ENCODE assay signal across 15 cellular contexts in the genomic region with DNA sequence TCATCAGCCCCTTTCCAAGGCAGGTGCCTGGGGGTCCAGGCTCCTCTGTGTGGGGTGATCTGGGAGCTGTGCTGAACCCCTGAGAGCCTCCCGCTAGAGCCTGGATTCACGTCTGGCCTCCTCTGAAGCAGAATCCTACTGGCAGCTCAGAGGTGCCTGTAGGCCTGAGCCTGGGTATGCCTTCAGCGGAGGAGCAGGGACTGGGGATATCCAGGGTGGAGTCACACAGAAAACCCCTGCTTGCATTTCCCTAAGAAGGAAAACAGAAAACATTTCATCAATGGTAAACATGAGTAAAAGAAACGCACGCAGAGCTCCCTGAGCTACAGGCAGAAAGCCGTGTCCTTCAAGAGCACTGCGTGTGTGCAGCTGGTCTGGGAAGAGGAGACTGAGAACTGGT. TPM values are rescaled to one million over a fixed set of nuclear protein-coding genes. Genes with fewer than 3 reads are reported as not detected.
DNase-seq lines count a peak whose midpoint lies in the region; ATAC-seq, FAIRE-seq and TF ChIP-seq lines count a peak whose summit lies in the region.
"Not testable (repeated sequence)": the region's sequence is repeated elsewhere in the genome, so short reads cannot be mapped to it uniquely, and the experiment has no call there.
"Had no signal": no experiment of that assay in that cellular context is flagged by ENCODE, and none has a peak within 500 bp of the region (broad histone marks: within the 10 kb centered on the region; RNA-seq: fewer than 3 reads in every experiment).

No MANE protein-coding gene starts in this region.

- not testable (repeated sequence) for H3K9me3 ChIP-seq in RWPE2 (ENCODE audit: severe bottlenecking); kidney (ENCODE audit: control insufficient read depth in 1 of 2, low read length in 2 of 2); mucosa of descending colon; sigmoid colon

- not testable (repeated sequence) for TF ChIP-seq CTCF in RWPE2 (IDR thresholded peaks at IDR 0.05; ENCODE audit: poor library complexity, severe bottlenecking); kidney (IDR thresholded peaks at IDR 0.05; ENCODE audit: borderline replicate concordance, extremely low read depth, insufficient read depth); mucosa of descending colon (IDR thresholded peaks at IDR 0.05); sigmoid colon (IDR thresholded peaks at IDR 0.05)

- H3K9me3 Mint-ChIP-seq in stimulated activated effector memory CD8-positive, alpha-beta T cell treated with anti-CD3 and anti-CD28 coated beads, Interleukin-12 subunit alpha, Interleukin-12 subunit beta, amount 100 ng/mL, for 72 hours: not testable (repeated sequence)

- not testable (repeated sequence) for ATAC-seq in RWPE2 (ENCODE audit: low read depth)
- ATAC-seq in esophagus mucosa (peak; percentile 10), mucosa of descending colon (peak; percentile 9)
- peak; percentile 22 for ATAC-seq in stimulated activated effector memory CD8-positive, alpha-beta T cell treated with anti-CD3 and anti-CD28 coated beads, Interleukin-12 subunit alpha, Interleukin-12 subunit beta, amount 100 ng/mL, for 72 hours

- 79 to 84% methylated on average over 2 of the region's 7 CpGs for WGBS in sigmoid colon, 2 donors

- H3K27me3 ChIP-seq in RWPE2 (ENCODE audit: insufficient read depth, poor library complexity, severe bottlenecking); sigmoid colon: not testable (repeated sequence)

- intact Hi-C loops in kidney (cut with DNase I); mucosa of descending colon (cut with DNase I, micrococcal nuclease); sigmoid colon (cut with DNase I): not testable (repeated sequence)

- H3K9ac ChIP-seq in kidney (ENCODE audit: low read length in 2 of 2): not testable (repeated sequence)

- H3K36me3 ChIP-seq in RWPE2 (ENCODE audit: low read depth); kidney (ENCODE audit: control insufficient read depth in 1 of 2, insufficient read depth in 2 of 2, low read length in 2 of 2); mucosa of descending colon (ENCODE audit: low read depth); sigmoid colon: not testable (repeated sequence)

- FAIRE-seq in kidney (lab: Jason Lieb, UNC): not testable (repeated sequence)

- peak; percentile 19 for DNase-seq in RWPE2 (ENCODE audit: low spot score)
- peak; percentile 12 for DNase-seq in kidney
- DNase-seq in mucosa of descending colon; stimulated activated effector memory CD8-positive, alpha-beta T cell treated with anti-CD3 and anti-CD28 coated beads, Interleukin-12 subunit alpha, Interleukin-12 subunit beta, amount 100 ng/mL, for 72 hours (ENCODE audit: low spot score in 2 of 2): not testable (repeated sequence)
- DNase-seq in sigmoid colon: peak; percentile 33

- not testable (repeated sequence) for TF ChIP-seq EP300 in sigmoid colon (IDR thresholded peaks at IDR 0.05)

- not testable (repeated sequence) for H3K27ac ChIP-seq in RWPE2 (ENCODE audit: poor library complexity, severe bottlenecking); kidney (ENCODE audit: low read depth in 2 of 2, low read length in 2 of 2); sigmoid colon

- not testable (repeated sequence) for H3K4me1 ChIP-seq in RWPE2 (ENCODE audit: insufficient read depth, poor library complexity, severe bottlenecking); kidney (ENCODE audit: control insufficient read depth in 1 of 2, insufficient read depth in 1 of 2, low read depth in 1 of 2, low read length in 2 of 2); mucosa of descending colon (ENCODE audit: low read depth); sigmoid colon

- H3K4me3 ChIP-seq in RWPE2 (ENCODE audit: severe bottlenecking); kidney (ENCODE audit: low read length in 2 of 2); mucosa of descending colon; sigmoid colon: not testable (repeated sequence)

- not testable (repeated sequence) for TF ChIP-seq POLR2A in sigmoid colon (IDR thresholded peaks at IDR 0.05)

- not testable (repeated sequence) for H3K27ac Mint-ChIP-seq in stimulated activated effector memory CD8-positive, alpha-beta T cell treated with anti-CD3 and anti-CD28 coated beads, Interleukin-12 subunit alpha, Interleukin-12 subunit beta, amount 100 ng/mL, for 72 hours

- not testable (repeated sequence) for H3K4me1 Mint-ChIP-seq in stimulated activated effector memory CD8-positive, alpha-beta T cell treated with anti-CD3 and anti-CD28 coated beads, Interleukin-12 subunit alpha, Interleukin-12 subunit beta, amount 100 ng/mL, for 72 hours

- H3K36me3 Mint-ChIP-seq in stimulated activated effector memory CD8-positive, alpha-beta T cell treated with anti-CD3 and anti-CD28 coated beads, Interleukin-12 subunit alpha, Interleukin-12 subunit beta, amount 100 ng/mL, for 72 hours: not testable (repeated sequence)

- not testable (repeated sequence) for H3K4me3 Mint-ChIP-seq in stimulated activated effector memory CD8-positive, alpha-beta T cell treated with anti-CD3 and anti-CD28 coated beads, Interleukin-12 subunit alpha, Interleukin-12 subunit beta, amount 100 ng/mL, for 72 hours

RNA-seq across cellular contexts. Expression of a gene that starts 57.0 kb away (rescaled TPM):
- total RNA-seq in esophagus mucosa (0.08 TPM), kidney (not detected), mucosa of descending colon (not detected), sigmoid colon (not detected)
- polyA plus RNA-seq in kidney (ENCODE audit: insufficient read depth, low read depth, low replicate concordance) (not detected), sigmoid colon (not detected)
- total RNA-seq: A673; CD4-positive, alpha-beta memory T cell; CD4-positive, CD25-positive, alpha-beta regulatory T cell; CD8-positive, alpha-beta memory T cell; Daoy; G401; GM12878 had no signal
- polyA plus RNA-seq: AG04450; CD14-positive monocyte; CD4-positive, alpha-beta memory T cell; CD4-positive, CD25-positive, alpha-beta regulatory T cell; CD8-positive, alpha-beta memory T cell; GM12878 had no signal
